In genomic region chr5:178859625-178860521, GRCh38 we compare ENCODE assay signal across 8 cellular contexts. TPM values are rescaled to one million over a fixed set of nuclear protein-coding genes. Genes with fewer than 3 reads are reported as not detected.
DNase-seq lines count a peak whose midpoint lies in the region; ATAC-seq and TF ChIP-seq lines count a peak whose summit lies in the region.

Gene ZNF354B, plus strand, starts transcription at chr5:178859953. Its CDS starts 1,095 bp downstream, at chr5:178861048.

- H3K4me3 ChIP-seq in GM12865 (ENCODE audit: low read depth, low read length), result peak within 1 kb of the TSS; percentile 54
- H3K4me3 ChIP-seq in adrenal gland, result peak within 1 kb of the TSS; percentile 28 to 93 (median 77)
- peak within 1 kb of the TSS; percentile 68 to 96 (median 86) for H3K4me3 ChIP-seq in heart left ventricle
- H3K4me3 ChIP-seq in transverse colon, result peak within 1 kb of the TSS; percentile 78 to 97 (median 90)

- H3K36me3 ChIP-seq in adrenal gland (replicated peaks in 1 of 2), result peaks cover 0 to 1% of the 10 kb centered on the region in 2 donors
- peaks cover 0 to 29% (median 19%) of the 10 kb centered on the region in 9 donors for H3K36me3 ChIP-seq in heart left ventricle
- H3K36me3 ChIP-seq in transverse colon, result no peaks in the 10 kb centered on the region

- peak; percentile 86 for DNase-seq in GM12865 (ENCODE audit: low read depth)
- DNase-seq in NCI-H1105 treated with DMSO at 0.1 percent for 48 hours (lab: John Stamatoyannopoulos, UW), result peak; percentile 80
- DNase-seq in T follicular helper cell (ENCODE audit: low read depth), result peak; percentile 73
- DNase-seq in adrenal gland, result peak; percentile 88 to 94 (median 92)
- peak; percentile 89 to 94 (median 93) for DNase-seq in heart left ventricle
- peak; percentile 96 for DNase-seq in pons (ENCODE audit: low spot score)
- peak; percentile 92 for DNase-seq in transverse colon

- WGBS in adrenal gland, 4 donors, result 1 to 9% (median 2%) methylated on average over 10 to 86 of the region's 86 CpGs
- 1 to 4% (median 2%) methylated on average over 36 to 86 of the region's 86 CpGs for WGBS in heart left ventricle, 4 donors
- WGBS in transverse colon (ENCODE audit: low coverage in 1 of 2), 2 donors, result 3 to 5% methylated on average over 5 to 28 of the region's 86 CpGs

- peak within 1 kb of the TSS; percentile 46 to 93 (median 85) for H3K27ac ChIP-seq in adrenal gland
- H3K27ac ChIP-seq in heart left ventricle, result peak within 1 kb of the TSS; percentile 45 to 93 (median 85)
- peak within 1 kb of the TSS; percentile 83 to 94 (median 89) for H3K27ac ChIP-seq in transverse colon

- H3K9me3 ChIP-seq in adrenal gland (replicated peaks in 1 of 3) (no peaks in the 10 kb centered on the region), heart left ventricle (no peaks in the 10 kb centered on the region), transverse colon (no peaks in the 10 kb centered on the region)

- no peak for TF ChIP-seq EP300 in transverse colon (IDR thresholded peaks at IDR 0.05; ENCODE audit: low read depth)

- in situ Hi-C loops in transverse colon (cut with MboI; ENCODE audit: low pct_ligation_motif_present in 1 of 4, low pct_unique_long_range_greater_than_20kb in 1 of 4, low sequenced_read_pairs in 3 of 4), result loop anchor here in 3 of 4 donors (10.0 to 25.0 kb wide), 4 partner anchors 123 to 202 kb away; partner anchors contain the start of genes ZNF354A (in 2 of the 3) and ZNF354C (in 1 of the 3)

- H3K4me1 ChIP-seq in adrenal gland (replicated peaks in 1 of 2), result peaks cover 0 to 9% of the 10 kb centered on the region in 2 donors
- peaks cover 0 to 25% (median 12%) of the 10 kb centered on the region in 12 donors for H3K4me1 ChIP-seq in heart left ventricle
- H3K4me1 ChIP-seq in transverse colon, result peaks cover 4 to 13% (median 6%) of the 10 kb centered on the region in 4 donors

- TF ChIP-seq CTCF in GM12865 (IDR thresholded peaks at IDR 0.05; ENCODE audit: insufficient read depth, low read depth, low read length, missing control alignments) (no peak), adrenal gland (IDR thresholded peaks at IDR 0.05) (peak in 3 of 6 experiments; percentile 3 to 27 (median 15)), heart left ventricle (IDR thresholded peaks at IDR 0.05) (peak in 6 of 12 donors; percentile 13 to 38 (median 34)), transverse colon (IDR thresholded peaks at IDR 0.05) (peak in 1 of 5 experiments; percentile 15)

- intact Hi-C loops in adrenal gland (cut with DNase I) (loop anchor here in 1 of 2 donors (10.0 kb wide), 1 partner anchor 125 kb away; the partner anchor contains the start of gene ZNF354A), heart left ventricle (cut with DNase I) (loop anchor here in 9 of 10 donors (1.0 to 10.0 kb wide), 15 partner anchors 37 to 235 kb away; partner anchors contain the start of genes ZNF354A (in 8 of the 9), ZNF354C (in 6 of the 9), CLK4 (in 2 of the 9) and ZNF454 (in 2 of the 9)), transverse colon (cut with DNase I; ENCODE audit: low total_unique reads) (loop anchor here (10.0 kb wide), 1 partner anchor 125 kb away; the partner anchor contains the start of gene ZNF354A)

- ATAC-seq in HG02678 (IDR thresholded peaks at IDR 0.05; ENCODE audit: unreplicated experiment) (peak; percentile 97), heart left ventricle (peak; percentile 95 to 99 (median 98))

- TF ChIP-seq POLR2A in adrenal gland (IDR thresholded peaks at IDR 0.05) (peak; percentile 76 to 82), heart left ventricle (IDR thresholded peaks at IDR 0.05) (peak; percentile 42 to 72), transverse colon (IDR thresholded peaks at IDR 0.05) (peak; percentile 61)

- no peaks in the 10 kb centered on the region for H3K27me3 ChIP-seq in adrenal gland
- no peaks in the 10 kb centered on the region for H3K27me3 ChIP-seq in heart left ventricle
- H3K27me3 ChIP-seq in transverse colon, result no peaks in the 10 kb centered on the region

RNA-seq across cellular contexts. Expression of gene ZNF354B, which starts in this region (rescaled TPM):
- 10 to 100 TPM in 4 of 8 donors, 1 to 10 TPM in 4; 2.7 to 14.8 (median 10.8) TPM for total RNA-seq in adrenal gland
- polyA plus RNA-seq in adrenal gland, result 10 to 100 TPM in 2 of 3 donors, 1 to 10 TPM in 1; 8.1 to 20.9 (median 16.8) TPM
- total RNA-seq in heart left ventricle, result 10 to 100 TPM in 2 of 9 donors, 1 to 10 TPM in 7; 5.2 to 11.9 (median 7.6) TPM
- polyA plus RNA-seq in heart left ventricle, result 1 to 10 TPM; 3.5 to 5.3 TPM
- total RNA-seq in transverse colon, result 10 to 100 TPM in 3 of 4 donors, 1 to 10 TPM in 1; 2.4 to 42.3 (median 14.8) TPM

Comparison
In these comparisons a context has a peak if more than half of its experiments do, and no peak if none do; other contexts are left out.
1. Peak in every context shown above with its lines: DNase-seq, ATAC-seq, H3K4me3 ChIP-seq and H3K27ac ChIP-seq.